Comparison of ENCODE assay signal across 30 cellular contexts in genomic region chr1:113876181-113876580, GRCh38. TPM values are rescaled to one million over a fixed set of nuclear protein-coding genes. Genes with fewer than 3 reads are reported as not detected.
"Had no signal": no experiment of that assay in that cellular context is flagged by ENCODE, and none has a peak within 500 bp of the region (broad histone marks: within the 10 kb centered on the region; RNA-seq: fewer than 3 reads in every experiment).

No MANE protein-coding gene starts in this region.

- H3K36me3 ChIP-seq: adrenal gland, cardiac muscle cell, gastroesophageal sphincter, left lung, pancreas, prostate gland, suprapubic skin, tibial artery, upper lobe of right lung had no signal

- H3K27ac Mint-ChIP-seq: stimulated activated memory B cell treated with anti-CD40 and anti-IgM and Interleukin-4, amounts not matched to agents 10 μg/mL and 1 μg/mL and 100 μg/mL, for 72 hours had no signal

- H3K4me1 ChIP-seq: adrenal gland, gastroesophageal sphincter, prostate gland, tibial artery had no signal

- H3K27ac ChIP-seq: adrenal gland, cardiac muscle cell, gastroesophageal sphincter, hepatocyte, left lung, prostate gland, skin epidermis, suprapubic skin, tibial artery, upper lobe of right lung, VCaP had no signal

- H3K4me2 ChIP-seq: hepatocyte had no signal

- H3K27me3 Mint-ChIP-seq: activated CD4-positive, alpha-beta memory T cell treated with anti-CD3 and anti-CD28 coated beads for 36 hours; brain; stimulated activated memory B cell treated with anti-CD40 and anti-IgM and Interleukin-4, amounts not matched to agents 10 μg/mL and 1 μg/mL and 100 μg/mL, for 72 hours had no signal

- H3K27me3 ChIP-seq: adrenal gland, cardiac muscle cell, gastroesophageal sphincter, hepatocyte, left lung, pancreas, suprapubic skin, tibial artery, upper lobe of right lung had no signal

- H3K4me3 Mint-ChIP-seq: activated CD4-positive, alpha-beta memory T cell treated with anti-CD3 and anti-CD28 coated beads for 36 hours; brain; stimulated activated memory B cell treated with anti-CD40 and anti-IgM and Interleukin-4, amounts not matched to agents 10 μg/mL and 1 μg/mL and 100 μg/mL, for 72 hours had no signal

- H3K9me3 Mint-ChIP-seq: activated CD4-positive, alpha-beta memory T cell treated with anti-CD3 and anti-CD28 coated beads for 36 hours; brain; stimulated activated memory B cell treated with anti-CD40 and anti-IgM and Interleukin-4, amounts not matched to agents 10 μg/mL and 1 μg/mL and 100 μg/mL, for 72 hours had no signal

- H3K36me3 Mint-ChIP-seq: brain; stimulated activated memory B cell treated with anti-CD40 and anti-IgM and Interleukin-4, amounts not matched to agents 10 μg/mL and 1 μg/mL and 100 μg/mL, for 72 hours had no signal

- H2AFZ ChIP-seq: hepatocyte had no signal

- H3K4me3 ChIP-seq: adrenal gland, cardiac muscle cell, gastroesophageal sphincter, hepatocyte, left lung, lung, pancreas, prostate gland, skin epidermis, suprapubic skin, tibial artery, upper lobe of right lung had no signal

- ATAC-seq: activated naive CD4-positive, alpha-beta T cell treated with anti-CD3 and anti-CD28 coated beads, Interleukin-2, amount 50 U/mL, for 72 hours; gastroesophageal sphincter; left lung; sciatic nerve; stimulated activated memory B cell treated with anti-CD40 and anti-IgM and Interleukin-4, amounts not matched to agents 10 μg/mL and 1 μg/mL and 100 μg/mL, for 72 hours; upper lobe of right lung had no signal

- H3K9me3 ChIP-seq: adrenal gland, gastroesophageal sphincter, left lung, pancreas, prostate gland, suprapubic skin, tibial artery, upper lobe of right lung had no signal

- DNase-seq: activated CD4-positive, alpha-beta memory T cell treated with anti-CD3 and anti-CD28 coated beads for 36 hours; activated CD4-positive, alpha-beta T cell treated with anti-CD3 and anti-CD28 coated beads for 48 hours; activated CD8-positive, alpha-beta memory T cell treated with anti-CD3 and anti-CD28 coated beads, Interleukin-2, amount 50 U/mL, for 4 hours; activated gamma-delta T cell treated with Interleukin-2 at 50 U/mL for 16 hours; activated T-cell treated with anti-CD3 and anti-CD28 coated beads, Interleukin-2, amount 50 U/mL, for 1 hour; adrenal gland; aorta; kidney; left lung; nucleus accumbens; retina; stimulated activated CD4-positive, alpha-beta T cell treated with anti-CD3 and anti-CD28 coated beads, Interleukin-4, amount 100 ng/mL, for 24 hours; T-helper 1 cell; tibial artery; upper lobe of right lung had no signal

RNA-seq across cellular contexts. Expression of gene PTPN22, which starts 4.7 kb away (rescaled TPM):
- total RNA-seq: cardiac muscle cell, chondrocyte, endothelial cell of umbilical vein had no signal
- polyA plus RNA-seq: cardiac muscle cell, endothelial cell of umbilical vein had no signal
